Comparison of ENCODE assay signal across 27 cellular contexts in the genomic region with DNA sequence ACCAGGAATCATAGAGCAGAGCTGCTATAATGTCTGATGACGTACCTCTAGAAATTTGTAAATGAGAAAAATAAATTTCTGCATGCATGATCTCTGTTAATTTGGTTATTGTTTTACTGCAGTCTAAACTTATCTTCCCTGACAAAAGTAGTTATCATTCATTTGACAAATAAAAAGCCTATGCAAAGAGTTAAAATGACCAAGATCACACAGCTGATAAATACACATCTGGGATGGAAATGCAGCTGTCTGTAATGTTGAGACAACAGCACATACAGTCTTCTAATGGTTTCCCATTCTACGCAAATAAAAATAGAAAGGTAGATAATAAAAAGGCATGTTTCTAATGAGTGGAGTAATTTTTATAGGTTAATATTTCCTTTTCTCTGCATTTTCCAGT.
"Had no signal": no experiment of that assay in that cellular context is flagged by ENCODE, and none has a peak within 500 bp of the region (broad histone marks: within the 10 kb centered on the region; RNA-seq: fewer than 3 reads in every experiment).

No MANE protein-coding gene starts in this region.

- H3K27ac ChIP-seq: stomach, suprapubic skin, testis, thoracic aorta, thyroid gland, tibial artery, tibial nerve, transverse colon, upper lobe of left lung, upper lobe of right lung, uterus, vagina had no signal

- H3K4me1 ChIP-seq: stomach, suprapubic skin, testis, thyroid gland, tibial artery, tibial nerve, transverse colon, upper lobe of left lung, upper lobe of right lung, uterus, vagina had no signal

- H3K9me3 ChIP-seq: stomach, suprapubic skin, testis, thoracic aorta, thyroid gland, tibial artery, tibial nerve, transverse colon, upper lobe of left lung, upper lobe of right lung, uterus, vagina had no signal

- DNase-seq: stimulated activated CD4-positive, alpha-beta T cell treated with anti-CD3 and anti-CD28 coated beads, Interleukin-2, amount 100 ng/mL, for 48 hours; stimulated activated CD4-positive, alpha-beta T cell treated with anti-CD3 and anti-CD28 coated beads, Interleukin-4, amount 100 ng/mL, for 1 hour; stimulated activated CD4-positive, alpha-beta T cell treated with anti-CD3 and anti-CD28 coated beads, Interleukin-4, amount 100 ng/mL, for 24 hours; stimulated activated CD4-positive, alpha-beta T cell treated with anti-CD3 and anti-CD28 coated beads, Interleukin-4, amount 100 ng/mL, for 4 hours; stimulated activated CD8-positive, alpha-beta memory T cell treated with anti-CD3 and anti-CD28 coated beads, Interleukin-4, amount 100 ng/mL, for 48 hours; stimulated activated naive B cell treated with anti-CD40 and anti-IgM and Interleukin-4, amounts not matched to agents 10 μg/mL and 1 μg/mL and 100 μg/mL, for 72 hours; stimulated activated naive CD4-positive, alpha-beta T cell; stimulated activated naive CD4-positive, alpha-beta T cell treated with Interleukin-2 at 50 U/mL for 16 hours; stimulated activated naive CD8-positive, alpha-beta T cell treated with anti-CD3 and anti-CD28 coated beads, Interleukin-15, amount 100 ng/mL, for 72 hours; stimulated activated naive CD8-positive, alpha-beta T cell treated with anti-CD3 and anti-CD28 coated beads, Interleukin-15, Interleukin-2, amounts not matched to agents 100 U/mL and 50 U/mL, for 24 hours; stomach; substantia nigra; testis; thyroid gland; tibial artery; transverse colon; trophoblast cell; upper lobe of left lung; upper lobe of right lung; uterus had no signal

- FAIRE-seq: urothelium cell line had no signal

- H3K27me3 ChIP-seq: stomach, suprapubic skin, testis, thyroid gland, tibial artery, tibial nerve, transverse colon, upper lobe of left lung, upper lobe of right lung, uterus, vagina had no signal

- ATAC-seq: stimulated activated effector memory CD8-positive, alpha-beta T cell treated with anti-CD3 and anti-CD28 coated beads, Interleukin-12 subunit alpha, Interleukin-12 subunit beta, amount 100 ng/mL, for 72 hours; stimulated activated memory B cell treated with anti-CD40 and anti-IgM and Interleukin-4, amounts not matched to agents 10 μg/mL and 1 μg/mL and 100 μg/mL, for 72 hours; stimulated activated naive B cell treated with anti-CD40 and anti-IgM and Interleukin-4, amounts not matched to agents 10 μg/mL and 1 μg/mL and 100 μg/mL, for 72 hours; stimulated activated naive CD8-positive, alpha-beta T cell treated with anti-CD3 and anti-CD28 coated beads, Interleukin-15, amount 100 ng/mL, for 72 hours; stimulated activated naive CD8-positive, alpha-beta T cell treated with anti-CD3 and anti-CD28 coated beads, Interleukin-15, Interleukin-2, amounts not matched to agents 100 U/mL and 50 U/mL, for 24 hours; upper lobe of right lung had no signal

- H3K36me3 ChIP-seq: stomach, suprapubic skin, thoracic aorta, thyroid gland, tibial artery, tibial nerve, transverse colon, upper lobe of left lung, upper lobe of right lung, uterus, vagina had no signal

- H3K4me3 ChIP-seq: stomach, suprapubic skin, testis, thoracic aorta, thyroid gland, tibial artery, tibial nerve, transverse colon, upper lobe of left lung, upper lobe of right lung, uterus, vagina had no signal
